1 cellular context compared by ENCODE assay signal in genomic region chr17:930258-930657, GRCh38.
TF ChIP-seq lines count a peak whose summit lies in the region.

No MANE protein-coding gene starts in this region.

TF ChIP-seq in HepG2, 621 proteins besides CTCF, POLR2A, EP300 and RAD21 (continued from another document and continues in another):
- TF ChIP-seq LCORL (IDR thresholded peaks at IDR 0.05): peak; percentile 75; the same call in 1 of the 2 replicates
- TF ChIP-seq LCORL (CRISPR knock-in tag; IDR thresholded peaks at IDR 0.05): peak; percentile 96
- TF ChIP-seq ZNF33A (CRISPR knock-in tag; IDR thresholded peaks at IDR 0.05; ENCODE audit: borderline replicate concordance): no peak
- peak; percentile 60; the same call in 1 of the 2 replicates for TF ChIP-seq ZNF317 (CRISPR knock-in tag; IDR thresholded peaks at IDR 0.05)
- no peak; the same call in 1 of the 2 replicates for TF ChIP-seq AHR (CRISPR knock-in tag; IDR thresholded peaks at IDR 0.05)
- peak; percentile 100 for TF ChIP-seq SOX5 (CRISPR knock-in tag; IDR thresholded peaks at IDR 0.05; ENCODE audit: borderline replicate concordance)
- TF ChIP-seq KLF13 (CRISPR knock-in tag; IDR thresholded peaks at IDR 0.05): no peak
- no peak for TF ChIP-seq ZNF720 (CRISPR knock-in tag; IDR thresholded peaks at IDR 0.05)
- TF ChIP-seq ZNF639 (CRISPR knock-in tag; conservative IDR thresholded peaks at IDR 0.05): peak; percentile 84; the same call in 1 of the 2 replicates
- TF ChIP-seq ZNF773 (CRISPR knock-in tag; IDR thresholded peaks at IDR 0.05; ENCODE audit: borderline replicate concordance): no peak
- TF ChIP-seq MAFF (IDR thresholded peaks at IDR 0.05; ENCODE audit: low read depth, low read length): no peak
- TF ChIP-seq MXD1 (CRISPR knock-in tag; IDR thresholded peaks at IDR 0.05): no peak
- TF ChIP-seq IRF1 (CRISPR knock-in tag; IDR thresholded peaks at IDR 0.05; ENCODE audit: low read depth): peak; percentile 36; the same call in 1 of the 2 replicates
- TF ChIP-seq PAX8 (CRISPR knock-in tag; IDR thresholded peaks at IDR 0.05; ENCODE audit: borderline replicate concordance): no peak
- TF ChIP-seq ATF6 (CRISPR knock-in tag; conservative IDR thresholded peaks at IDR 0.05): no peak
- 0 out of 2 replicates have a peak, but pooled peaks have one; percentile 42 for TF ChIP-seq ZNF33B (CRISPR knock-in tag; IDR thresholded peaks at IDR 0.05)
- no peak for TF ChIP-seq ZKSCAN5 (CRISPR knock-in tag; IDR thresholded peaks at IDR 0.05)
- peak; percentile 92 for TF ChIP-seq ZNF710 (CRISPR knock-in tag; IDR thresholded peaks at IDR 0.05; ENCODE audit: borderline replicate concordance)
- TF ChIP-seq ZNF598 (CRISPR knock-in tag; IDR thresholded peaks at IDR 0.05; ENCODE audit: borderline replicate concordance): no peak
- TF ChIP-seq, protein P1, sequence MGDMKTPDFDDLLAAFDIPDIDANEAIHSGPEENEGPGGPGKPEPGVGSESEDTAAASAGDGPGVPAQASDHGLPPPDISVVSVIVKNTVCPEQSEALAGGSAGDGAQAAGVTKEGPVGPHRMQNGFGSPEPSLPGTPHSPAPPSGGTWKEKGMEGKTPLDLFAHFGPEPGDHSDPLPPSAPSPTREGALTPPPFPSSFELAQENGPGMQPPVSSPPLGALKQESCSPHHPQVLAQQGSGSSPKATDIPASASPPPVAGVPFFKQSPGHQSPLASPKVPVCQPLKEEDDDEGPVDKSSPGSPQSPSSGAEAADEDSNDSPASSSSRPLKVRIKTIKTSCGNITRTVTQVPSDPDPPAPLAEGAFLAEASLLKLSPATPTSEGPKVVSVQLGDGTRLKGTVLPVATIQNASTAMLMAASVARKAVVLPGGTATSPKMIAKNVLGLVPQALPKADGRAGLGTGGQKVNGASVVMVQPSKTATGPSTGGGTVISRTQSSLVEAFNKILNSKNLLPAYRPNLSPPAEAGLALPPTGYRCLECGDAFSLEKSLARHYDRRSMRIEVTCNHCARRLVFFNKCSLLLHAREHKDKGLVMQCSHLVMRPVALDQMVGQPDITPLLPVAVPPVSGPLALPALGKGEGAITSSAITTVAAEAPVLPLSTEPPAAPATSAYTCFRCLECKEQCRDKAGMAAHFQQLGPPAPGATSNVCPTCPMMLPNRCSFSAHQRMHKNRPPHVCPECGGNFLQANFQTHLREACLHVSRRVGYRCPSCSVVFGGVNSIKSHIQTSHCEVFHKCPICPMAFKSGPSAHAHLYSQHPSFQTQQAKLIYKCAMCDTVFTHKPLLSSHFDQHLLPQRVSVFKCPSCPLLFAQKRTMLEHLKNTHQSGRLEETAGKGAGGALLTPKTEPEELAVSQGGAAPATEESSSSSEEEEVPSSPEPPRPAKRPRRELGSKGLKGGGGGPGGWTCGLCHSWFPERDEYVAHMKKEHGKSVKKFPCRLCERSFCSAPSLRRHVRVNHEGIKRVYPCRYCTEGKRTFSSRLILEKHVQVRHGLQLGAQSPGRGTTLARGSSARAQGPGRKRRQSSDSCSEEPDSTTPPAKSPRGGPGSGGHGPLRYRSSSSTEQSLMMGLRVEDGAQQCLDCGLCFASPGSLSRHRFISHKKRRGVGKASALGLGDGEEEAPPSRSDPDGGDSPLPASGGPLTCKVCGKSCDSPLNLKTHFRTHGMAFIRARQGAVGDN (CRISPR knock-in tag; IDR thresholded peaks at IDR 0.05): no peak
- TF ChIP-seq PCBP1 (IDR thresholded peaks at IDR 0.05; ENCODE audit: borderline replicate concordance, low read depth, low read length): no peak
- no peak for TF ChIP-seq NFATC3 (CRISPR knock-in tag; IDR thresholded peaks at IDR 0.05)
- TF ChIP-seq CC2D1A (CRISPR knock-in tag; IDR thresholded peaks at IDR 0.05): no peak
- TF ChIP-seq FOXP1 (IDR thresholded peaks at IDR 0.05): peak; percentile 100
- peak; percentile 100 for TF ChIP-seq FOXP1 (CRISPR knock-in tag; IDR thresholded peaks at IDR 0.05)
- no peak for TF ChIP-seq ZNF660 (CRISPR knock-in tag; IDR thresholded peaks at IDR 0.05; ENCODE audit: borderline replicate concordance, low read depth)
- TF ChIP-seq NFKBIZ (CRISPR knock-in tag; IDR thresholded peaks at IDR 0.05): peak; percentile 91
- TF ChIP-seq RBFOX2 (IDR thresholded peaks at IDR 0.05; ENCODE audit: low read depth, low read length): no peak
- TF ChIP-seq WIZ (CRISPR knock-in tag; IDR thresholded peaks at IDR 0.05): no peak
- no peak for TF ChIP-seq CENPT (CRISPR knock-in tag; IDR thresholded peaks at IDR 0.05; ENCODE audit: low read depth)
- 0 out of 2 replicates have a peak, but pooled peaks have one; percentile 26 for TF ChIP-seq SMARCC2 (IDR thresholded peaks at IDR 0.05)
- peak; percentile 77; the same call in 1 of the 2 replicates for TF ChIP-seq ZNF792 (CRISPR knock-in tag; IDR thresholded peaks at IDR 0.05)
- TF ChIP-seq ZNF331 (CRISPR knock-in tag; IDR thresholded peaks at IDR 0.05): peak; percentile 96
- TF ChIP-seq ZNF431 (CRISPR knock-in tag; IDR thresholded peaks at IDR 0.05; ENCODE audit: borderline replicate concordance, low read depth): no peak
- TF ChIP-seq ZNF674 (CRISPR knock-in tag; IDR thresholded peaks at IDR 0.05; ENCODE audit: low read depth): no peak
- no peak for TF ChIP-seq ZNF782 (CRISPR knock-in tag; IDR thresholded peaks at IDR 0.05; ENCODE audit: borderline replicate concordance)
- TF ChIP-seq IRF2 (CRISPR knock-in tag; IDR thresholded peaks at IDR 0.05): peak; percentile 95
- TF ChIP-seq FOXA3 (CRISPR knock-in tag; IDR thresholded peaks at IDR 0.05): peak; percentile 100
- no peak for TF ChIP-seq MAF1 (CRISPR knock-in tag; IDR thresholded peaks at IDR 0.05; ENCODE audit: borderline replicate concordance)
- peak; percentile 71; the same call in 1 of the 2 replicates for TF ChIP-seq ZNF589 (CRISPR knock-in tag; conservative IDR thresholded peaks at IDR 0.05)
- peak; percentile 63; the same call in 1 of the 2 replicates for TF ChIP-seq YEATS4 (CRISPR knock-in tag; IDR thresholded peaks at IDR 0.05; ENCODE audit: borderline replicate concordance)
- no peak for TF ChIP-seq ZFP62 (CRISPR knock-in tag; IDR thresholded peaks at IDR 0.05)
- no peak for TF ChIP-seq RNF2 (conservative IDR thresholded peaks at IDR 0.05; ENCODE audit: low read depth)
- TF ChIP-seq HCFC1 (IDR thresholded peaks at IDR 0.05; ENCODE audit: low read depth, low read length): no peak
- TF ChIP-seq ARNT (IDR thresholded peaks at IDR 0.05): no peak
- no peak for TF ChIP-seq TRIM22 (IDR thresholded peaks at IDR 0.05)
- peak; percentile 32; the same call in 1 of the 2 replicates for TF ChIP-seq ZFX (CRISPR knock-in tag; IDR thresholded peaks at IDR 0.05; ENCODE audit: low read depth)
- TF ChIP-seq ZNF557 (CRISPR knock-in tag; IDR thresholded peaks at IDR 0.05): no peak
- 0 out of 2 replicates have a peak, but pooled peaks have one; percentile 31 for TF ChIP-seq ZNF724P (CRISPR knock-in tag; IDR thresholded peaks at IDR 0.05; ENCODE audit: borderline replicate concordance)
- TF ChIP-seq ZNF124 (CRISPR knock-in tag; IDR thresholded peaks at IDR 0.05): peak; percentile 87
- no peak for TF ChIP-seq E2F5 (CRISPR knock-in tag; conservative IDR thresholded peaks at IDR 0.05)
